In the genomic region with DNA sequence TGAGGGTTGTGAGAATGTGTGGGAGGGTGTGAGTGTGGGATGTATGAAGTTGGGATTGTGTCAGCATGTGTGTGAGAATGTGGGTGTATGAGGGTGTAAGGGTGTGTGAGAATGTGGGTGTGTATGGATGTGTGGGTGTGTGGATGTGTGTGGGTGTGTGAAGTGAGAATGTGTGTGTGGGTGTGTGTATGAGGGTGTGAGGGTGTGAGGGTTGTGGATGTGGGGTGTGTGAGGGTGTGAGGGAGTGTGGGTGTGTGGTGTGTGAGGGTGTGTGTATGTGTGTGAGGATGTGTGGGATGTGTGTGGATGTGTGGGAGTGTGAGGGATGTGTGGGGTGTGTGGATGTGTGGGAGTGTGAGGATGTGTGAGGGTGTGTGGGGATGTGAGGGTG, we compare ENCODE assay signal across 27 cellular contexts. TPM values are rescaled to one million over a fixed set of nuclear protein-coding genes. Genes with fewer than 3 reads are reported as not detected.
DNase-seq lines count a peak whose midpoint lies in the region; ATAC-seq and TF ChIP-seq lines count a peak whose summit lies in the region.
"Had no signal": no experiment of that assay in that cellular context is flagged by ENCODE, and none has a peak within 500 bp of the region (broad histone marks: within the 10 kb centered on the region; RNA-seq: fewer than 3 reads in every experiment).

No MANE protein-coding gene starts in this region.

- H3K79me2 ChIP-seq in SU-DHL-6 (ENCODE audit: insufficient read depth, low read length) = peaks cover 5% of the 10 kb centered on the region; the same call in 1 of the 2 replicates

- H3K9me3 Mint-ChIP-seq in activated naive CD8-positive, alpha-beta T cell treated with anti-CD3 and anti-CD28 coated beads, Interleukin-2, amount 10 ng/mL, durations not matched to agents 7 days and 5 days = peaks cover 14% of the 10 kb centered on the region
- H3K9me3 Mint-ChIP-seq in activated naive CD8-positive, alpha-beta T cell treated with anti-CD3 and anti-CD28 coated beads for 36 hours = peaks cover 11% of the 10 kb centered on the region
- peaks cover 22 to 28% of the 10 kb centered on the region in 2 donors for H3K9me3 Mint-ChIP-seq in stimulated activated naive B cell treated with anti-CD40 and anti-IgM and Interleukin-4, amounts not matched to agents 10 μg/mL and 1 μg/mL and 100 μg/mL, for 72 hours
- H3K9me3 Mint-ChIP-seq: central memory CD8-positive, alpha-beta T cell had no signal

- H2AFZ ChIP-seq in SU-DHL-6 (ENCODE audit: low read depth, low read length, severe bottlenecking) = no peak overlapping the region

- peaks cover 7% of the 10 kb centered on the region; the same call in 1 of the 2 replicates for H3K9me3 ChIP-seq in SU-DHL-6 (ENCODE audit: insufficient read depth, low read length)
- H3K9me3 ChIP-seq in iPS-15b (ENCODE audit: control insufficient read depth, insufficient read depth, low read length) = peaks cover 9% of the 10 kb centered on the region
- H3K9me3 ChIP-seq in tibial artery = no peaks in the 10 kb centered on the region
- H3K9me3 ChIP-seq: BE2C, testis had no signal

- no peaks in the 10 kb centered on the region for H3K27me3 Mint-ChIP-seq in activated naive CD8-positive, alpha-beta T cell treated with anti-CD3 and anti-CD28 coated beads, Interleukin-2, amount 10 ng/mL, durations not matched to agents 7 days and 5 days
- H3K27me3 Mint-ChIP-seq in activated naive CD8-positive, alpha-beta T cell treated with anti-CD3 and anti-CD28 coated beads for 36 hours = no peaks in the 10 kb centered on the region
- H3K27me3 Mint-ChIP-seq in stimulated activated naive B cell treated with anti-CD40 and anti-IgM and Interleukin-4, amounts not matched to agents 10 μg/mL and 1 μg/mL and 100 μg/mL, for 72 hours = no peaks in the 10 kb centered on the region
- H3K27me3 Mint-ChIP-seq: central memory CD8-positive, alpha-beta T cell had no signal

- H3K36me3 ChIP-seq in SU-DHL-6 (ENCODE audit: low read length) (no peaks in the 10 kb centered on the region), iPS-15b (ENCODE audit: control insufficient read depth, insufficient read depth, low read length) (no peaks in the 10 kb centered on the region), tibial artery (no peaks in the 10 kb centered on the region)
- H3K36me3 ChIP-seq: BE2C had no signal

- H3K4me3 Mint-ChIP-seq in activated naive CD8-positive, alpha-beta T cell treated with anti-CD3 and anti-CD28 coated beads, Interleukin-2, amount 10 ng/mL, durations not matched to agents 7 days and 5 days = no peak overlapping the region
- no peak overlapping the region for H3K4me3 Mint-ChIP-seq in activated naive CD8-positive, alpha-beta T cell treated with anti-CD3 and anti-CD28 coated beads for 36 hours
- H3K4me3 Mint-ChIP-seq in stimulated activated naive B cell treated with anti-CD40 and anti-IgM and Interleukin-4, amounts not matched to agents 10 μg/mL and 1 μg/mL and 100 μg/mL, for 72 hours = peak overlapping the region; percentile 83 to 86
- H3K4me3 Mint-ChIP-seq: activated T-cell treated with anti-CD3 and anti-CD28 coated beads, Interleukin-2, amount 50 U/mL, for 72 hours; central memory CD8-positive, alpha-beta T cell had no signal

- H4K20me1 ChIP-seq in SU-DHL-6 (ENCODE audit: low read depth, low read length) = no peaks in the 10 kb centered on the region

- ATAC-seq in activated naive CD8-positive, alpha-beta T cell treated with anti-CD3 and anti-CD28 coated beads, Interleukin-2, amount 10 ng/mL, durations not matched to agents 7 days and 5 days (ENCODE audit: low read depth) = no peak
- ATAC-seq in stimulated activated naive B cell treated with anti-CD40 and anti-IgM and Interleukin-4, amounts not matched to agents 10 μg/mL and 1 μg/mL and 100 μg/mL, for 72 hours (replicated peaks) = no peak
- ATAC-seq: activated naive CD4-positive, alpha-beta T cell treated with anti-CD3 and anti-CD28 coated beads, Interleukin-2, amount 50 U/mL, for 72 hours; activated T-cell treated with anti-CD3 and anti-CD28 coated beads, Interleukin-2, amount 50 U/mL, for 72 hours; left colon; PC-3 had no signal

- no peaks in the 10 kb centered on the region for H3K9me2 ChIP-seq in SU-DHL-6 (replicated peaks; ENCODE audit: insufficient read depth, low read length)

- H3K27ac ChIP-seq in SU-DHL-6 (ENCODE audit: low read depth, low read length) (peak overlapping the region; percentile 97), tibial artery (no peak overlapping the region)
- H3K27ac ChIP-seq: dorsolateral prefrontal cortex, testis had no signal

- no peaks in the 10 kb centered on the region for H3K4me1 Mint-ChIP-seq in activated naive CD8-positive, alpha-beta T cell treated with anti-CD3 and anti-CD28 coated beads, Interleukin-2, amount 10 ng/mL, durations not matched to agents 7 days and 5 days
- peaks cover 6% of the 10 kb centered on the region for H3K4me1 Mint-ChIP-seq in activated naive CD8-positive, alpha-beta T cell treated with anti-CD3 and anti-CD28 coated beads for 36 hours
- peaks cover 33 to 40% of the 10 kb centered on the region in 2 donors for H3K4me1 Mint-ChIP-seq in stimulated activated naive B cell treated with anti-CD40 and anti-IgM and Interleukin-4, amounts not matched to agents 10 μg/mL and 1 μg/mL and 100 μg/mL, for 72 hours

- H3K9ac ChIP-seq in SU-DHL-6 (ENCODE audit: low read length) = peak overlapping the region; percentile 65
- no peak overlapping the region for H3K9ac ChIP-seq in iPS-15b (ENCODE audit: low read depth, low read length)

- DNase-seq in activated naive CD8-positive, alpha-beta T cell treated with anti-CD3 and anti-CD28 coated beads, Interleukin-2, amount 10 ng/mL, durations not matched to agents 7 days and 5 days = peak; percentile 2
- no peak for DNase-seq in activated naive CD8-positive, alpha-beta T cell treated with anti-CD3 and anti-CD28 coated beads for 36 hours
- DNase-seq in stimulated activated naive B cell treated with anti-CD40 and anti-IgM and Interleukin-4, amounts not matched to agents 10 μg/mL and 1 μg/mL and 100 μg/mL, for 72 hours = no peak
- DNase-seq in tibial artery (no peak), KBM-7 (no peak), pons (ENCODE audit: low spot score) (no peak)
- DNase-seq: activated CD4-positive, alpha-beta T cell treated with anti-CD3 and anti-CD28 coated beads for 1 hour; activated T-cell treated with anti-CD3 and anti-CD28 coated beads, Interleukin-2, amount 50 U/mL, for 72 hours; BE2C; DMS79; dorsolateral prefrontal cortex; GOT3; left colon; mesenchymal stem cell; NCI-H1092 treated with DMSO at 0.1 percent for 48 hours; NCI-H2081; NCI-H226; NCI-H748 treated with DMSO at 0.1 percent for 48 hours; occipital lobe; PC-3; SHP77; stimulated activated CD4-positive, alpha-beta T cell treated with anti-CD3 and anti-CD28 coated beads, Interleukin-1b, Interleukin-23, amount 100 ng/mL, for 48 hours; testis had no signal

- no peaks in the 10 kb centered on the region for H3K4me1 ChIP-seq in iPS-15b (ENCODE audit: control insufficient read depth, insufficient read depth, low read length)
- peaks cover 0 to 5% (median 0%) of the 10 kb centered on the region in 4 donors for H3K4me1 ChIP-seq in tibial artery
- H3K4me1 ChIP-seq: BE2C, testis had no signal

- intact Hi-C loops in tibial artery (cut with DNase I; ENCODE audit: low total_unique reads) = no loop called here

- POLR2A ChIA-PET in activated naive CD8-positive, alpha-beta T cell treated with anti-CD3 and anti-CD28 coated beads, Interleukin-2, amount 10 ng/mL, durations not matched to agents 7 days and 5 days (lab: Charles Lee) = no interaction called here

- TF ChIP-seq CTCF in SU-DHL-6 (IDR thresholded peaks at IDR 0.05; ENCODE audit: insufficient read depth, low read length, poor library complexity, severe bottlenecking) = no peak
- TF ChIP-seq CTCF in tibial artery (IDR thresholded peaks at IDR 0.05) = no peak

- H3F3A ChIP-seq in SU-DHL-6 (ENCODE audit: insufficient read depth) = peaks cover 23% of the 10 kb centered on the region

- peak overlapping the region; percentile 41 for H3K4me2 ChIP-seq in SU-DHL-6 (ENCODE audit: low read depth, low read length, poor library complexity, severe bottlenecking)

- H3K4me3 ChIP-seq in SU-DHL-6 (ENCODE audit: insufficient read depth, low read length, poor library complexity, severe bottlenecking) (no peak overlapping the region), iPS-15b (ENCODE audit: low read depth, low read length) (peak overlapping the region; percentile 8), tibial artery (no peak overlapping the region)
- H3K4me3 ChIP-seq: dorsolateral prefrontal cortex, testis had no signal

- H3K27me3 ChIP-seq in SU-DHL-6 (ENCODE audit: low read length) = no peaks in the 10 kb centered on the region
- no peaks in the 10 kb centered on the region for H3K27me3 ChIP-seq in iPS-15b (ENCODE audit: control insufficient read depth, insufficient read depth, low read length)
- peaks cover 0 to 8% of the 10 kb centered on the region in 2 donors for H3K27me3 ChIP-seq in tibial artery
- H3K27me3 ChIP-seq: BE2C, dorsolateral prefrontal cortex, testis had no signal

- H3K27ac Mint-ChIP-seq in activated naive CD8-positive, alpha-beta T cell treated with anti-CD3 and anti-CD28 coated beads, Interleukin-2, amount 10 ng/mL, durations not matched to agents 7 days and 5 days = peak overlapping the region; percentile 24
- H3K27ac Mint-ChIP-seq in activated naive CD8-positive, alpha-beta T cell treated with anti-CD3 and anti-CD28 coated beads for 36 hours = no peak overlapping the region
- peak overlapping the region; percentile 95 for H3K27ac Mint-ChIP-seq in stimulated activated naive B cell treated with anti-CD40 and anti-IgM and Interleukin-4, amounts not matched to agents 10 μg/mL and 1 μg/mL and 100 μg/mL, for 72 hours
- H3K27ac Mint-ChIP-seq: activated T-cell treated with anti-CD3 and anti-CD28 coated beads, Interleukin-2, amount 50 U/mL, for 72 hours had no signal

- H3K36me3 Mint-ChIP-seq in activated naive CD8-positive, alpha-beta T cell treated with anti-CD3 and anti-CD28 coated beads, Interleukin-2, amount 10 ng/mL, durations not matched to agents 7 days and 5 days = no peaks in the 10 kb centered on the region
- no peaks in the 10 kb centered on the region for H3K36me3 Mint-ChIP-seq in activated naive CD8-positive, alpha-beta T cell treated with anti-CD3 and anti-CD28 coated beads for 36 hours
- H3K36me3 Mint-ChIP-seq in stimulated activated naive B cell treated with anti-CD40 and anti-IgM and Interleukin-4, amounts not matched to agents 10 μg/mL and 1 μg/mL and 100 μg/mL, for 72 hours = peaks cover 17 to 32% of the 10 kb centered on the region in 2 donors
- H3K36me3 Mint-ChIP-seq: activated naive CD4-positive, alpha-beta T cell treated with anti-CD3 and anti-CD28 coated beads, Interleukin-2, amount 50 U/mL, for 72 hours had no signal

- in situ Hi-C loops in KBM-7 (cut with MboI; ENCODE audit: low pct_unique_long_range_greater_than_20kb, low sequenced_read_pairs) = no loop called here

RNA-seq across cellular contexts. Expression of gene TMEM121, which starts 37.0 kb away (rescaled TPM):
- 1 to 10 TPM; 8.1 to 8.8 TPM for total RNA-seq in activated naive CD8-positive, alpha-beta T cell treated with anti-CD3 and anti-CD28 coated beads, Interleukin-2, amount 10 ng/mL, durations not matched to agents 7 days and 5 days
- total RNA-seq in activated naive CD8-positive, alpha-beta T cell treated with anti-CD3 and anti-CD28 coated beads for 36 hours = 10 to 100 TPM; 16.7 to 16.8 TPM

Comparison
In these comparisons a context has a peak if more than half of its experiments do, and no peak if none do; other contexts are left out.
1. H3K4me3 Mint-ChIP-seq: peak in stimulated activated naive B cell treated with anti-CD40 and anti-IgM and Interleukin-4, amounts not matched to agents 10 μg/mL and 1 μg/mL and 100 μg/mL, for 72 hours (2 of 2); none in activated naive CD8-positive, alpha-beta T cell treated with anti-CD3 and anti-CD28 coated beads, Interleukin-2, amount 10 ng/mL, durations not matched to agents 7 days and 5 days (single experiment) and activated naive CD8-positive, alpha-beta T cell treated with anti-CD3 and anti-CD28 coated beads for 36 hours (single experiment).